In the genomic region with DNA sequence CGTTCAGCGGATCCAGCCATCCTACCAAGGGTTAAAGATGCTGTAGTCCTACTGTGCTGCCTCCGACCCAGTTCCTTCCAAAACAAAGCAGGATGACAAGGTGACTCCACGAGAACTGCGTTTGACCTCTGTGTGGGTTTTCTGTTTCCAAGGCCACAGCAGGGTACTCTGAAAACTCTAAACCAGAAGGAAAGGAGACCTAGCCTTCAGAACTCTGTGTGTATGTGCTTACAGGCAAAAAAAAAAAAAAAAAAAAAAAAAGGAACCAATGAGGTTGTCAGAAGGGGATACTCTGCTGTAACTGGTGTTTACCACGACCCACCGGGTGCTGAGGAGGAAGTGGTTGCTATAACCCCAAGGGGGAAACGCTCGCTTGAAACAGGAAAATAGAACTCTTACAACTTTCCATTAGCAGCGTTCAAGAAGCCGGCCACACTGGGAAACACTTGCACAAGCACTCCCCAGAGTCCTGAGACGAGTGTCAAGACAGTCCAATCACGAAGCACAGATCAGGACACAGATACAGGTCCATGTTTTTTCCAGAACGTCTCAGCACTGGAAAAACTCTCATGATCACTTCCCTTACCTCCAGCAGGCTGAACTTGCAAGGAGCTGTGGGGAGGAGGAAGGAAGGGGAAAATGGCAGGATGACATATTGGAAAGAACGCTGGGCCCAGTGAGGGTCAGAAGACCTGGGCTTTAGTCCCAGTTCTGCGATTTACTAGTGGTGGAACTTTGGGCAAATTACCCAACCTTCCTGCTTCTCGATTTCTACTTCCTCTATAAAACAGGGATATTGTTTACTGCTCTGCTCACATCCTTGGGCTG, we compare ENCODE assay signal across 8 cellular contexts.
DNase-seq lines count a peak whose midpoint lies in the region; ATAC-seq and TF ChIP-seq lines count a peak whose summit lies in the region.

No MANE protein-coding gene starts in this region.

- DNase-seq in T-cell (peak in 33 of 34 experiments; percentile 60 to 92 (median 81)), natural killer cell (peak; percentile 75), NCI-H2029 treated with DMSO at 0.1 percent for 48 hours (lab: John Stamatoyannopoulos, UW) (no peak), NCI-H1417 treated with DMSO at 0.1 percent for 48 hours (lab: John Stamatoyannopoulos, UW) (no peak), cerebellar cortex (ENCODE audit: low spot score) (no peak)

- peaks cover 99 to 100% (median 100%) of the 10 kb centered on the region in 3 donors for H3K4me1 Mint-ChIP-seq in T-cell
- H3K4me1 Mint-ChIP-seq in brain, result peaks cover 72% of the 10 kb centered on the region
- peaks cover 96 to 98% of the 10 kb centered on the region in 2 donors for H3K4me1 Mint-ChIP-seq in natural killer cell

- intact Hi-C loops in natural killer cell (cut with micrococcal nuclease), result loop anchor here (1.0 to 5.0 kb wide), 4 partner anchors 12 to 64 kb away; a partner anchor contains a TSS

- POLR2A ChIA-PET in T-cell (lab: Charles Lee), result no interaction called here

- H3K27ac Mint-ChIP-seq in T-cell (peak overlapping the region; percentile 99), brain (peak overlapping the region in 3 of 5 experiments; percentile 15 to 45 (median 39)), natural killer cell (peak overlapping the region; percentile 97 to 99)

- no peak for TF ChIP-seq CTCF in brain (conservative IDR thresholded peaks at IDR 0.05)
- TF ChIP-seq CTCF in natural killer cell (IDR thresholded peaks at IDR 0.05), result no peak

- H3K9me3 Mint-ChIP-seq in T-cell (no peaks in the 10 kb centered on the region), brain (no peaks in the 10 kb centered on the region), natural killer cell (no peaks in the 10 kb centered on the region)

- H3K36me3 Mint-ChIP-seq in T-cell, result peaks cover 22% of the 10 kb centered on the region
- no peaks in the 10 kb centered on the region for H3K36me3 Mint-ChIP-seq in brain
- no peaks in the 10 kb centered on the region for H3K36me3 Mint-ChIP-seq in natural killer cell

- ATAC-seq in GM18909 (IDR thresholded peaks at IDR 0.05; ENCODE audit: poor library complexity, unreplicated experiment) (peak; percentile 86), HG03039 (IDR thresholded peaks at IDR 0.05; ENCODE audit: unreplicated experiment) (peak; percentile 58), T-cell (replicated peaks in 1 of 4) (peak; percentile 70 to 74 (median 71)), natural killer cell (peak; percentile 53 to 78 (median 73))

- H3K27me3 Mint-ChIP-seq in T-cell (no peaks in the 10 kb centered on the region), brain (no peaks in the 10 kb centered on the region), natural killer cell (ENCODE audit: low read depth in 2 of 2) (no peaks in the 10 kb centered on the region)

- CTCF ChIA-PET in T-cell (lab: Charles Lee), result interaction anchor here in 1 of 2 donors (0.7 kb wide), 1 partner anchor 199 kb away, joined by 12 read pairs; no protein-coding TSS in a partner anchor

- peak overlapping the region; percentile 73 to 81 (median 79) for H3K4me3 Mint-ChIP-seq in T-cell
- no peak overlapping the region for H3K4me3 Mint-ChIP-seq in brain
- peak overlapping the region; percentile 91 for H3K4me3 Mint-ChIP-seq in natural killer cell

Comparison
In these comparisons a context has a peak if more than half of its experiments do, and no peak if none do; other contexts are left out.
1. DNase-seq: peak in T-cell (33 of 34) and natural killer cell (single experiment); none in NCI-H2029 treated with DMSO at 0.1 percent for 48 hours (single experiment), NCI-H1417 treated with DMSO at 0.1 percent for 48 hours (single experiment) and cerebellar cortex (single experiment).
2. H3K27ac Mint-ChIP-seq: peak in every context shown above with its lines; median percentile 99 in T-cell; 98 in natural killer cell; 39 in brain.
3. H3K4me3 Mint-ChIP-seq: peak in T-cell (3 of 3) and natural killer cell (single experiment); none in brain (0 of 5).
4. Peak in every context shown above with its lines, with median percentiles within 50 percentile points of each other: ATAC-seq.